8 cellular contexts compared by ENCODE assay signal in genomic region chr1:225882008-225882698, GRCh38. TPM values are rescaled to one million over a fixed set of nuclear protein-coding genes. Genes with fewer than 3 reads are reported as not detected.
DNase-seq lines count a peak whose midpoint lies in the region; FAIRE-seq and TF ChIP-seq lines count a peak whose summit lies in the region.

TMEM63A (minus strand) TSS chr1:225882380; CDS start chr1:225877580, 4,800 bp downstream.

- H3K4me1 ChIP-seq in HAP-1 (peaks cover 12% of the 10 kb centered on the region), keratinocyte (ENCODE audit: control insufficient read depth, extremely low read depth, insufficient read depth, low read length) (peaks cover 18% of the 10 kb centered on the region)

- H3K9me1 ChIP-seq in keratinocyte (ENCODE audit: control insufficient read depth, extremely low read depth, insufficient read depth, low read length), result no peaks in the 10 kb centered on the region

- peak within 1 kb of the TSS; percentile 88 for H3K4me2 ChIP-seq in keratinocyte (ENCODE audit: control insufficient read depth, extremely low read depth, insufficient read depth, low read depth, low read length)

- peak within 1 kb of the TSS; percentile 94 for H3K27ac ChIP-seq in caudate nucleus (ENCODE audit: low read depth, low read length)
- peak within 1 kb of the TSS; percentile 40 for H3K27ac ChIP-seq in keratinocyte (ENCODE audit: control insufficient read depth, insufficient read depth, low read length)

- peak within 1 kb of the TSS; percentile 86 for H2AFZ ChIP-seq in keratinocyte (ENCODE audit: control insufficient read depth, low read length)

- in situ Hi-C loops in HAP-1 (cut with MboI; ENCODE audit: low sequenced_read_pairs), result no loop called here

- TF ChIP-seq CTCF in GM12873 (IDR thresholded peaks at IDR 0.05; ENCODE audit: insufficient read depth, low read depth, low read length, missing control alignments) (peak; percentile 39), keratinocyte (optimal IDR thresholded peaks at IDR 0.05 in 1 of 3, IDR thresholded peaks at IDR 0.05 in 1 of 3, conservative IDR thresholded peaks at IDR 0.05 in 1 of 3; ENCODE audit: extremely low read depth in 1 of 3, insufficient read depth in 2 of 3, low read length in 3 of 3) (peak in 2 of 3 experiments; percentile 37 to 44)

- DNase-seq in HAP-1 (ENCODE audit: low spot score in 2 of 2), result peak; percentile 91 to 95
- peak; percentile 87 for DNase-seq in MG63
- peak; percentile 58 to 81 (median 78) for DNase-seq in activated CD4-positive, CD25-positive, alpha-beta regulatory T cell (lab: John Stamatoyannopoulos, UW)
- DNase-seq in caudate nucleus (lab: John Stamatoyannopoulos, UW), result peak in 58 of 61 donors; percentile 26 to 83 (median 66)
- peak; percentile 40 for DNase-seq in keratinocyte (ENCODE audit: low read depth, low spot score)
- peak; percentile 92 for DNase-seq in stimulated activated CD4-positive, alpha-beta T cell treated with anti-CD3 and anti-CD28 coated beads, Interleukin-15, amount 100 ng/mL, for 24 hours
- DNase-seq in NCI-H1105 treated with DMSO at 0.1 percent for 48 hours (lab: John Stamatoyannopoulos, UW), result no peak

- peak within 1 kb of the TSS; percentile 73 for H3K4me3 ChIP-seq in HAP-1
- H3K4me3 ChIP-seq in MG63, result peak within 1 kb of the TSS; percentile 87
- H3K4me3 ChIP-seq in keratinocyte (ENCODE audit: control insufficient read depth in 2 of 3, extremely low read depth in 1 of 3, insufficient read depth in 2 of 3, low read depth in 1 of 3, low read length in 3 of 3), result peak within 1 kb of the TSS; percentile 73 to 80 (median 78)

- peaks cover 7% of the 10 kb centered on the region for H3K79me2 ChIP-seq in keratinocyte (ENCODE audit: control insufficient read depth, insufficient read depth, low read length)

- H3K27me3 ChIP-seq in HAP-1 (ENCODE audit: low read depth) (no peaks in the 10 kb centered on the region), MG63 (no peaks in the 10 kb centered on the region), keratinocyte (ENCODE audit: control insufficient read depth, extremely low read depth, insufficient read depth, low read length) (no peaks in the 10 kb centered on the region)

- H3K9ac ChIP-seq in keratinocyte (ENCODE audit: control insufficient read depth, extremely low read depth, insufficient read depth, low read length), result peak within 1 kb of the TSS; percentile 75

- FAIRE-seq in keratinocyte (lab: Jason Lieb, UNC), result no peak

- H3K36me3 ChIP-seq in HAP-1 (replicated peaks), result peaks cover 7% of the 10 kb centered on the region; the same call in 1 of the 2 replicates
- peaks cover 5% of the 10 kb centered on the region for H3K36me3 ChIP-seq in MG63
- peaks cover 1 to 4% of the 10 kb centered on the region in 2 experiments for H3K36me3 ChIP-seq in keratinocyte (ENCODE audit: control insufficient read depth in 2 of 2, extremely low read depth in 1 of 2, insufficient read depth in 2 of 2, low read length in 2 of 2)

- H3K9me3 ChIP-seq in HAP-1, result no peaks in the 10 kb centered on the region
- no peaks in the 10 kb centered on the region for H3K9me3 ChIP-seq in MG63
- H3K9me3 ChIP-seq in keratinocyte (ENCODE audit: control insufficient read depth, low read depth, low read length), result no peaks in the 10 kb centered on the region

- dilution Hi-C loops in keratinocyte (cut with MboI; ENCODE audit: extremely low pct_ligation_motif_present, low sequenced_read_pairs), result no loop called here

- peaks cover 14% of the 10 kb centered on the region for H4K20me1 ChIP-seq in keratinocyte (ENCODE audit: control insufficient read depth, extremely low read depth, insufficient read depth, low read length)

RNA-seq across cellular contexts. Expression of gene TMEM63A, which starts in this region (rescaled TPM):
- 1.3 and 5.5 TPM in 2 replicates for total RNA-seq in MG63 (2014; rRNA removed; shearing (Covaris generic); ENCODE audit: low replicate concordance)
- polyA plus RNA-seq in keratinocyte, result 15.7 to 18.7 TPM (median 16.5 TPM) in 3 replicates
- 8.0 TPM for polyA plus RNA-seq in keratinocyte (2011; ENCODE audit: low read depth)
- polyA plus RNA-seq in keratinocyte (2011; cell fraction: cytosol; rRNA removed), result 4.9 and 5.4 TPM in 2 replicates
- 88.1 and 97.5 TPM in 2 replicates for polyA plus RNA-seq in keratinocyte (2011; cell fraction: nucleus; rRNA removed)
- 9.8 and 12.6 TPM in 2 replicates for polyA plus RNA-seq in keratinocyte (2012; ENCODE audit: low replicate concordance)
- 20.5 to 37.5 TPM (median 37.3 TPM) in 3 replicates for polyA minus RNA-seq in keratinocyte
- polyA minus RNA-seq in keratinocyte (2011; cell fraction: cytosol; rRNA and poly(A)+ RNA removed), result 8.8 TPM
- polyA minus RNA-seq in keratinocyte (2011; cell fraction: nucleus; rRNA and poly(A)+ RNA removed), result 30.6 and 41.7 TPM in 2 replicates
